Comparison of ENCODE assay signal across 8 cellular contexts in genomic region chr15:74384566-74385441, GRCh38. TPM values are rescaled to one million over a fixed set of nuclear protein-coding genes. Genes with fewer than 3 reads are reported as not detected.
DNase-seq lines count a peak whose midpoint lies in the region; ATAC-seq and TF ChIP-seq lines count a peak whose summit lies in the region.

No MANE protein-coding gene starts in this region.

- no peaks in the 10 kb centered on the region for H3K36me3 ChIP-seq in upper lobe of right lung

- intact Hi-C loops in left cardiac atrium (cut with DNase I) (no loop called here), upper lobe of right lung (cut with DNase I) (loop anchor here (10.0 kb wide), 1 partner anchor 380 kb away; no protein-coding TSS in a partner anchor)

- no peak overlapping the region for H3K4me3 ChIP-seq in upper lobe of right lung
- no peak overlapping the region for H3K4me3 ChIP-seq in coronary artery

- H3K27me3 ChIP-seq in upper lobe of right lung: no peaks in the 10 kb centered on the region

- ATAC-seq in GM19455 (IDR thresholded peaks at IDR 0.05; ENCODE audit: unreplicated experiment): peak; percentile 54
- ATAC-seq in HG03432 (IDR thresholded peaks at IDR 0.05; ENCODE audit: unreplicated experiment): peak; percentile 68
- ATAC-seq in left cardiac atrium: peak in 1 of 2 donors; percentile 73
- peak; percentile 55 for ATAC-seq in upper lobe of right lung

- peaks cover 17% of the 10 kb centered on the region for H3K4me1 ChIP-seq in upper lobe of right lung

- DNase-seq in GDM1 (lab: John Stamatoyannopoulos, UW) (peak; percentile 21), UCSD-AML1 (lab: John Stamatoyannopoulos, UW; ENCODE audit: unreplicated experiment) (peak; percentile 54), left cardiac atrium (peak; percentile 53), upper lobe of right lung (no peak), coronary artery (ENCODE audit: low spot score) (no peak)
- DNase-seq in central memory CD4-positive, alpha-beta T cell: no peak

- no peak for TF ChIP-seq CTCF in upper lobe of right lung (IDR thresholded peaks at IDR 0.05)
- no peak for TF ChIP-seq CTCF in coronary artery (IDR thresholded peaks at IDR 0.05)

- peak overlapping the region; percentile 72 for H3K27ac ChIP-seq in upper lobe of right lung
- H3K27ac ChIP-seq in coronary artery: no peak overlapping the region

- no peaks in the 10 kb centered on the region for H3K9me3 ChIP-seq in upper lobe of right lung

RNA-seq across cellular contexts. Expression of gene CYP11A1, which starts 17.4 kb away (rescaled TPM):
- 1 to 10 TPM in 1 of 2 donors, under 1 TPM in 1; 0.29 to 1.8 TPM for total RNA-seq in left cardiac atrium
- 1.1 TPM for total RNA-seq in upper lobe of right lung

RNA-seq across cellular contexts. Expression of gene SEMA7A, which starts 49.0 kb away (rescaled TPM):
- total RNA-seq in left cardiac atrium: 1 to 10 TPM; 1.8 to 1.9 TPM
- total RNA-seq in upper lobe of right lung: 5.4 TPM

Comparison
In these comparisons a context has a peak if more than half of its experiments do, and no peak if none do; other contexts are left out.
1. DNase-seq: peak in GDM1 (single experiment), UCSD-AML1 (single experiment) and left cardiac atrium (single experiment); none in upper lobe of right lung (single experiment), central memory CD4-positive, alpha-beta T cell (single experiment) and coronary artery (single experiment).